11 cellular contexts compared by ENCODE assay signal in the genomic region with DNA sequence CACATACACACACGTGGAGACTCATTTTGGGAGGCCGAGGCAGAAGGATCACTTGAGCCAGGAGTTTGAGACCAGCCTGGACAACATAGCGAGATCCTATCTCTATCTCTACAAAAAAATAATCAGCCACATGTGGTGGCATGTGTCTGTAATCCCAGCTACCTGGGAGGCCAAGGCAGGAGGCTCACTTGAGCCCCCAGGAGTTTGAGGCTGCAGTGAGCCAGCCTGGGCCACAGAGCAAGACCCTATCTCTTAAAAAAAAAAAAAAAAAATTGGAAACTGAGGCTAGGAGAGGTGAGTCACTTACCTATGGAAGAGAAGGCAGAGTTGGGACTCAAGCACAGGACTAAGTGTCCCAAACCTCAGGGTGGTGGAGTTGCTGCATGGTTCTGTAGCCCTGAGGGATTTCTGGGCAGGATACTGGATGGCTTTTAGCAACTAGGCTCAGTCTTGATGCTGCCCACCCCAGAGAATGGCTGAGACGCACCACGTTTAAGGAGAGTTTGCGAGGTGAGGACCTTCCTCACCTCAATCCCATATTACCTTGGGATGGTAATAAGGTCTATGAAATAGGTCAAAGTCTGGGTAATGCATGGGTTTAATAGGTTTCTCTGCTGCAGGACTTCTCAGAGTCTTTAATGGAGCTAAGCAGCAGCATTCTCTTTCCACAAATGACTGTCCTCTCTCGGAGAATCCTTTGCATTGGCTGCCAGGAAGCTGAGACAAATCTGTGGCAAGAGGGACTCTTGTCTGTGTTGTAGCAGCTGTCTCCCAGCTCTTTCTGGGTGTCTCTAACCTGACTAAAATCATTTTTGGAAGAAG. TPM values are rescaled to one million over a fixed set of nuclear protein-coding genes. Genes with fewer than 3 reads are reported as not detected.
A peak's percentile ranks its signal among the peaks of the same experiment; 100 is the strongest.
DNase-seq lines count a peak whose midpoint lies in the region; ATAC-seq and TF ChIP-seq lines count a peak whose summit lies in the region.
"Had no signal": no experiment of that assay in that cellular context is flagged by ENCODE, and none has a peak within 500 bp of the region (broad histone marks: within the 10 kb centered on the region; RNA-seq: fewer than 3 reads in every experiment).

No MANE protein-coding gene starts in this region.

- H3K4me3 Mint-ChIP-seq in brain = no peak overlapping the region

- DNase-seq in ELR (ENCODE audit: low read depth) (peak; percentile 7), mesenteric fat pad (ENCODE audit: low spot score) (peak; percentile 39), AG20443 (ENCODE audit: low spot score) (no peak), SHP77 (lab: John Stamatoyannopoulos, UW) (no peak), NCI-H774 (lab: John Stamatoyannopoulos, UW) (no peak)
- DNase-seq: activated CD4-positive, CD25-positive, alpha-beta regulatory T cell treated with anti-CD3 and anti-CD28 coated beads, Interleukin-2, amount 50 U/mL, for 72 hours; GF-D8; stimulated activated CD4-positive, alpha-beta T cell treated with anti-CD3 and anti-CD28 coated beads, Interleukin-2, amount 100 ng/mL, for 48 hours had no signal

- H3K27ac Mint-ChIP-seq in brain = peak overlapping the region in 3 of 5 experiments; percentile 59 to 86 (median 62)

- TF ChIP-seq CTCF in brain (conservative IDR thresholded peaks at IDR 0.05) = no peak

- H3K4me1 ChIP-seq in BLaER1 = peaks cover 100% of the 10 kb centered on the region

- H3K27me3 Mint-ChIP-seq in brain = no peaks in the 10 kb centered on the region

- peaks cover 35% of the 10 kb centered on the region for H3K36me3 Mint-ChIP-seq in brain

- no peak overlapping the region for H3K4me3 ChIP-seq in BLaER1

- H3K27ac ChIP-seq in BLaER1 = 0 out of 2 replicates have a peak overlapping the region, but pooled peaks have one; percentile 15

- H3K4me2 ChIP-seq in BLaER1 = peak overlapping the region; percentile 90

- H3K9ac ChIP-seq in BLaER1 = no peak overlapping the region

- no peak for ATAC-seq in GM19328 (IDR thresholded peaks at IDR 0.05; ENCODE audit: unreplicated experiment)

- H4K20me1 ChIP-seq in BLaER1 = peaks cover 100% of the 10 kb centered on the region

- H3K9me3 Mint-ChIP-seq in brain = no peaks in the 10 kb centered on the region

- H3K9me3 ChIP-seq in BLaER1 = no peaks in the 10 kb centered on the region

- peaks cover 57% of the 10 kb centered on the region for H3K36me3 ChIP-seq in BLaER1

- peaks cover 37% of the 10 kb centered on the region for H3K4me1 Mint-ChIP-seq in brain

- H3K27me3 ChIP-seq in BLaER1 = no peaks in the 10 kb centered on the region

RNA-seq across cellular contexts. Expression of a gene that starts 35.6 kb away (rescaled TPM):
- 7.4 TPM for polyA plus RNA-seq in brain (ENCODE audit: insufficient read depth, low read depth, low replicate concordance)
- 43.3 TPM for total RNA-seq in mesenteric fat pad

Comparison
In these comparisons a context has a peak if more than half of its experiments do, and no peak if none do; other contexts are left out.
1. DNase-seq: peak in ELR (single experiment) and mesenteric fat pad (single experiment); none in AG20443 (single experiment), SHP77 (0 of 2) and NCI-H774 (single experiment).